2 cellular contexts compared by ENCODE assay signal in the genomic region with DNA sequence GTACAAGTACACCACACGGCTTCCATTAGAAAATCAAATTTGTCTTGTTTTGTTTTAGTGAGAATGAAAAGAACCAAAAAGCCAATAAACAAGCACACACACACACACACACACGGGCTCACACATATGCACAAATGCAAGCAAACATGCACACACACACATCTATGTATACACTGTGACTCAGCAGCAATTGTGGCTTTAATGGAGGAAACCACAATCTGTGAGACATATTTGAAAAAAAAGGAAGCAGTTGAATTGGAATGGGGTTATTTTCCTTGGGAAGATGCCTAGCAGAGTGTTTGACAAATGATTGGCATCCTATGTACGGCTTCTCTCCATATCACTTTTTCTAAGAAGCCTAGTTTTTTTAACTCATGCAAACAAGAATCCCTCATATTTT.
A peak's percentile ranks its signal among the peaks of the same experiment; 100 is the strongest.
TF ChIP-seq lines count a peak whose summit lies in the region.

No MANE protein-coding gene starts in this region.

TF ChIP-seq in SK-N-SH, 30 proteins besides CTCF, POLR2A, EP300 and RAD21 (continued from another document):
- TF ChIP-seq, protein P1, sequence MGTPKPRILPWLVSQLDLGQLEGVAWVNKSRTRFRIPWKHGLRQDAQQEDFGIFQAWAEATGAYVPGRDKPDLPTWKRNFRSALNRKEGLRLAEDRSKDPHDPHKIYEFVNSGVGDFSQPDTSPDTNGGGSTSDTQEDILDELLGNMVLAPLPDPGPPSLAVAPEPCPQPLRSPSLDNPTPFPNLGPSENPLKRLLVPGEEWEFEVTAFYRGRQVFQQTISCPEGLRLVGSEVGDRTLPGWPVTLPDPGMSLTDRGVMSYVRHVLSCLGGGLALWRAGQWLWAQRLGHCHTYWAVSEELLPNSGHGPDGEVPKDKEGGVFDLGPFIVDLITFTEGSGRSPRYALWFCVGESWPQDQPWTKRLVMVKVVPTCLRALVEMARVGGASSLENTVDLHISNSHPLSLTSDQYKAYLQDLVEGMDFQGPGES (IDR thresholded peaks at IDR 0.05; ENCODE audit: low read depth, low read length), result no peak
- TF ChIP-seq TAF1 (IDR thresholded peaks at IDR 0.05; ENCODE audit: borderline replicate concordance, low read depth, low read length), result no peak
- no peak for TF ChIP-seq ELF1 (IDR thresholded peaks at IDR 0.05)
- TF ChIP-seq JUND (IDR thresholded peaks at IDR 0.05), result 0 out of 2 replicates have a peak, but pooled peaks have one; percentile 8
- TF ChIP-seq RFX5 (IDR thresholded peaks at IDR 0.05; ENCODE audit: low read length), result no peak
- TF ChIP-seq NRF1 (IDR thresholded peaks at IDR 0.05; ENCODE audit: low read depth, low read length), result no peak
- 0 out of 2 replicates have a peak, but pooled peaks have one; percentile 30 for TF ChIP-seq PBX3 (IDR thresholded peaks at IDR 0.05)
- no peak for TF ChIP-seq YY1 (IDR thresholded peaks at IDR 0.05; ENCODE audit: low read depth)
- TF ChIP-seq MEF2A (IDR thresholded peaks at IDR 0.05; ENCODE audit: borderline replicate concordance, low read depth), result no peak
TF ChIP-seq in SK-N-SH: peak in this region for 3.

TF ChIP-seq in SK-N-SH treated with all-trans-retinoic acid at 6 μM for 48 hours, 23 proteins besides CTCF, POLR2A, EP300 and RAD21 (continued from another document):
- TF ChIP-seq PATZ1 (CRISPR knock-in tag; IDR thresholded peaks at IDR 0.05; ENCODE audit: borderline replicate concordance) (no peak), SNAI2 (CRISPR knock-in tag; IDR thresholded peaks at IDR 0.05) (no peak), ZC3H10 (CRISPR knock-in tag; IDR thresholded peaks at IDR 0.05) (no peak), ARNTL (CRISPR knock-in tag; IDR thresholded peaks at IDR 0.05; ENCODE audit: borderline replicate concordance, low read depth) (no peak), ZFP30 (CRISPR knock-in tag; IDR thresholded peaks at IDR 0.05) (no peak), CREB5 (CRISPR knock-in tag; IDR thresholded peaks at IDR 0.05; ENCODE audit: low read depth) (no peak), GLIS3 (CRISPR knock-in tag; IDR thresholded peaks at IDR 0.05) (no peak), PPARA (CRISPR knock-in tag; IDR thresholded peaks at IDR 0.05; ENCODE audit: borderline replicate concordance) (no peak), ZNF70 (CRISPR knock-in tag; IDR thresholded peaks at IDR 0.05) (no peak), CSRNP3 (CRISPR knock-in tag; IDR thresholded peaks at IDR 0.05) (no peak), TCF4 (CRISPR knock-in tag; IDR thresholded peaks at IDR 0.05; ENCODE audit: borderline replicate concordance) (no peak), TOX (CRISPR knock-in tag; IDR thresholded peaks at IDR 0.05; ENCODE audit: borderline replicate concordance) (no peak)
- TF ChIP-seq, protein P2, sequence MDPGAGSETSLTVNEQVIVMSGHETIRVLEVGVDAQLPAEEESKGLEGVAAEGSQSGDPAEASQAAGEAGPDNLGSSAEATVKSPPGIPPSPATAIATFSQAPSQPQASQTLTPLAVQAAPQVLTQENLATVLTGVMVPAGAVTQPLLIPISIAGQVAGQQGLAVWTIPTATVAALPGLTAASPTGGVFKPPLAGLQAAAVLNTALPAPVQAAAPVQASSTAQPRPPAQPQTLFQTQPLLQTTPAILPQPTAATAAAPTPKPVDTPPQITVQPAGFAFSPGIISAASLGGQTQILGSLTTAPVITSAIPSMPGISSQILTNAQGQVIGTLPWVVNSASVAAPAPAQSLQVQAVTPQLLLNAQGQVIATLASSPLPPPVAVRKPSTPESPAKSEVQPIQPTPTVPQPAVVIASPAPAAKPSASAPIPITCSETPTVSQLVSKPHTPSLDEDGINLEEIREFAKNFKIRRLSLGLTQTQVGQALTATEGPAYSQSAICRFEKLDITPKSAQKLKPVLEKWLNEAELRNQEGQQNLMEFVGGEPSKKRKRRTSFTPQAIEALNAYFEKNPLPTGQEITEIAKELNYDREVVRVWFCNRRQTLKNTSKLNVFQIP (CRISPR knock-in tag; IDR thresholded peaks at IDR 0.05; ENCODE audit: borderline replicate concordance, low read depth), result no peak
TF ChIP-seq in SK-N-SH treated with all-trans-retinoic acid at 6 μM for 48 hours: peak in this region for 0.
